In genomic region chr7:1025747-1026581, GRCh38 we compare ENCODE assay signal across 11 cellular contexts. TPM values are rescaled to one million over a fixed set of nuclear protein-coding genes. Genes with fewer than 3 reads are reported as not detected.
DNase-seq lines count a peak whose midpoint lies in the region; ATAC-seq and TF ChIP-seq lines count a peak whose summit lies in the region.
"Had no signal": no experiment of that assay in that cellular context is flagged by ENCODE, and none has a peak within 500 bp of the region (broad histone marks: within the 10 kb centered on the region; RNA-seq: fewer than 3 reads in every experiment).

No MANE protein-coding gene starts in this region.

- ATAC-seq in activated T-helper 17 cell treated with anti-CD3 and anti-CD28 coated beads, Interleukin-2, amount 50 U/mL, for 72 hours (replicated peaks): no peak
- ATAC-seq in HG03097 (IDR thresholded peaks at IDR 0.05; ENCODE audit: low FRiP score, unreplicated experiment) (no peak), GM19455 (IDR thresholded peaks at IDR 0.05; ENCODE audit: unreplicated experiment) (no peak)

- H3K27ac Mint-ChIP-seq in activated CD4-positive, alpha-beta T cell treated with anti-CD3 and anti-CD28 coated beads, Interleukin-2, amount 10 ng/mL, durations not matched to agents 7 days and 5 days: no peak overlapping the region
- peak overlapping the region; percentile 16 for H3K27ac Mint-ChIP-seq in activated T-helper 17 cell treated with anti-CD3 and anti-CD28 coated beads, Interleukin-2, amount 50 U/mL, for 72 hours
- H3K27ac Mint-ChIP-seq in progenitor cell of endocrine pancreas: peak overlapping the region; percentile 25

- no peak for DNase-seq in activated CD4-positive, alpha-beta T cell treated with anti-CD3 and anti-CD28 coated beads, Interleukin-2, amount 10 ng/mL, durations not matched to agents 7 days and 5 days
- no peak for DNase-seq in activated CD4-positive, alpha-beta T cell treated with anti-CD3 and anti-CD28 coated beads for 4 hours
- peak; percentile 51 for DNase-seq in NCI-H2029 treated with DMSO at 0.1 percent for 48 hours (lab: John Stamatoyannopoulos, UW)
- DNase-seq in progenitor cell of endocrine pancreas (ENCODE audit: low spot score, unreplicated experiment): no peak
- DNase-seq in SW 1271 (lab: John Stamatoyannopoulos, UW): no peak
- DNase-seq: dorsolateral prefrontal cortex had no signal

- H3K4me1 Mint-ChIP-seq in activated CD4-positive, alpha-beta T cell treated with anti-CD3 and anti-CD28 coated beads, Interleukin-2, amount 10 ng/mL, durations not matched to agents 7 days and 5 days: peaks cover 30% of the 10 kb centered on the region
- H3K4me1 Mint-ChIP-seq in activated T-helper 17 cell treated with anti-CD3 and anti-CD28 coated beads, Interleukin-2, amount 50 U/mL, for 72 hours: peaks cover 5% of the 10 kb centered on the region
- H3K4me1 Mint-ChIP-seq in progenitor cell of endocrine pancreas (ENCODE audit: low read depth): peaks cover 17% of the 10 kb centered on the region

- CTCF ChIA-PET in activated CD4-positive, alpha-beta T cell treated with anti-CD3 and anti-CD28 coated beads, Interleukin-2, amount 10 ng/mL, durations not matched to agents 7 days and 5 days (lab: Charles Lee): interaction anchor here (1.0 to 1.9 kb wide), 4 partner anchors 32 to 44 kb away, joined by 4 to 6 read pairs (median 4); no protein-coding TSS in a partner anchor

- POLR2A ChIA-PET in activated CD4-positive, alpha-beta T cell treated with anti-CD3 and anti-CD28 coated beads, Interleukin-2, amount 10 ng/mL, durations not matched to agents 7 days and 5 days (lab: Charles Lee): no interaction called here

- peak overlapping the region; percentile 5 for H3K4me3 Mint-ChIP-seq in activated CD4-positive, alpha-beta T cell treated with anti-CD3 and anti-CD28 coated beads, Interleukin-2, amount 10 ng/mL, durations not matched to agents 7 days and 5 days
- H3K4me3 Mint-ChIP-seq in activated T-helper 17 cell treated with anti-CD3 and anti-CD28 coated beads, Interleukin-2, amount 50 U/mL, for 72 hours: no peak overlapping the region
- peak overlapping the region; percentile 19 for H3K4me3 Mint-ChIP-seq in progenitor cell of endocrine pancreas (ENCODE audit: low read depth)

- peaks cover 11% of the 10 kb centered on the region for H3K9me3 Mint-ChIP-seq in activated CD4-positive, alpha-beta T cell treated with anti-CD3 and anti-CD28 coated beads, Interleukin-2, amount 10 ng/mL, durations not matched to agents 7 days and 5 days
- H3K9me3 Mint-ChIP-seq in activated T-helper 17 cell treated with anti-CD3 and anti-CD28 coated beads, Interleukin-2, amount 50 U/mL, for 72 hours: no peaks in the 10 kb centered on the region
- H3K9me3 Mint-ChIP-seq in progenitor cell of endocrine pancreas (ENCODE audit: low read depth): no peaks in the 10 kb centered on the region

- peaks cover 11% of the 10 kb centered on the region for H3K36me3 Mint-ChIP-seq in activated CD4-positive, alpha-beta T cell treated with anti-CD3 and anti-CD28 coated beads, Interleukin-2, amount 10 ng/mL, durations not matched to agents 7 days and 5 days (ENCODE audit: low read depth)
- peaks cover 7% of the 10 kb centered on the region for H3K36me3 Mint-ChIP-seq in activated T-helper 17 cell treated with anti-CD3 and anti-CD28 coated beads, Interleukin-2, amount 50 U/mL, for 72 hours (ENCODE audit: low read depth)
- peaks cover 15% of the 10 kb centered on the region for H3K36me3 Mint-ChIP-seq in progenitor cell of endocrine pancreas (ENCODE audit: insufficient read depth)

- H3K27me3 Mint-ChIP-seq in activated CD4-positive, alpha-beta T cell treated with anti-CD3 and anti-CD28 coated beads, Interleukin-2, amount 10 ng/mL, durations not matched to agents 7 days and 5 days: no peaks in the 10 kb centered on the region
- no peaks in the 10 kb centered on the region for H3K27me3 Mint-ChIP-seq in activated T-helper 17 cell treated with anti-CD3 and anti-CD28 coated beads, Interleukin-2, amount 50 U/mL, for 72 hours
- H3K27me3 Mint-ChIP-seq in progenitor cell of endocrine pancreas: no peaks in the 10 kb centered on the region

- no peak for TF ChIP-seq CTCF in progenitor cell of endocrine pancreas (IDR thresholded peaks at IDR 0.05; ENCODE audit: unreplicated experiment)

RNA-seq across cellular contexts. Expression of gene GPR146, which starts 18.4 kb away (rescaled TPM):
- 10 to 100 TPM; 13.3 to 13.8 TPM for total RNA-seq in activated CD4-positive, alpha-beta T cell treated with anti-CD3 and anti-CD28 coated beads, Interleukin-2, amount 10 ng/mL, durations not matched to agents 7 days and 5 days
- total RNA-seq in activated T-helper 17 cell treated with anti-CD3 and anti-CD28 coated beads, Interleukin-2, amount 50 U/mL, for 72 hours: 10 to 100 TPM in 1 of 2 donors, 1 to 10 TPM in 1; 2.0 to 14.9 TPM
- total RNA-seq in progenitor cell of endocrine pancreas: 1.6 and 1.9 TPM in 2 replicates

RNA-seq across cellular contexts. Expression of gene CYP2W1, which starts 43.0 kb away (rescaled TPM):
- not detected for total RNA-seq in activated CD4-positive, alpha-beta T cell treated with anti-CD3 and anti-CD28 coated beads, Interleukin-2, amount 10 ng/mL, durations not matched to agents 7 days and 5 days
- total RNA-seq in activated T-helper 17 cell treated with anti-CD3 and anti-CD28 coated beads, Interleukin-2, amount 50 U/mL, for 72 hours: not detected
- 1.2 and 1.6 TPM in 2 replicates for total RNA-seq in progenitor cell of endocrine pancreas
- total RNA-seq: omental fat pad, SJCRH30 had no signal

RNA-seq across cellular contexts. Expression of gene COX19, which starts 50.6 kb away (rescaled TPM):
- total RNA-seq in activated CD4-positive, alpha-beta T cell treated with anti-CD3 and anti-CD28 coated beads, Interleukin-2, amount 10 ng/mL, durations not matched to agents 7 days and 5 days: 10 to 100 TPM; 18.2 to 20.1 TPM
- 10 to 100 TPM; 13.7 to 20.8 TPM for total RNA-seq in activated T-helper 17 cell treated with anti-CD3 and anti-CD28 coated beads, Interleukin-2, amount 50 U/mL, for 72 hours
- 20.3 and 20.6 TPM in 2 replicates for total RNA-seq in progenitor cell of endocrine pancreas
